Comparison of ENCODE assay signal across 21 cellular contexts in the genomic region with DNA sequence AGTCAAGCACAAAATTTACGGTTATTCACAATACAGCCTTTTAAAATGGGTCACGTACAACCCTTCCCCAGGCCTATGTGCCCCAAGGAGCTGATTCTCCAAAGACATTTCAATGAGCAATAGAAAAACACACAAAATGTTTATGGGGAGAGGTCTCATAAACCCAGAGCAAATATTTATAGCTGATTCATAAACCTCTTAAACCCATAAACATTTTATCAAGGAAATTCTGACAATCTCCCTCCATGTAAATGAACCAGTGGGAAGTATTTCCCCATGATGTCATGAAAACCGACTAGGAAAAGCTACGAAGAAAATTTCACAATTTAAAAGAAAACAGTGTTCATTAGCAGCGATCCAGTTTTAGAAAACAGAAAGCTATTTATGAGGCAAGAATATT.
"Had no signal": no experiment of that assay in that cellular context is flagged by ENCODE, and none has a peak within 500 bp of the region (broad histone marks: within the 10 kb centered on the region; RNA-seq: fewer than 3 reads in every experiment).

No MANE protein-coding gene starts in this region.

- H2AFZ ChIP-seq: parathyroid adenoma had no signal

- H3K27me3 ChIP-seq: adrenal gland, breast epithelium, heart right ventricle, right lobe of liver, stomach, transverse colon had no signal

- H3K4me3 ChIP-seq: adrenal gland, breast epithelium, heart right ventricle, right lobe of liver, stomach, transverse colon had no signal

- H3K9ac ChIP-seq: parathyroid adenoma had no signal

- H3K4me1 ChIP-seq: adrenal gland, breast epithelium, right lobe of liver, stomach, transverse colon had no signal

- ATAC-seq: activated CD8-positive, alpha-beta T cell treated with anti-CD3 and anti-CD28 coated beads for 36 hours; right lobe of liver; stimulated activated memory B cell treated with anti-CD40 and anti-IgM and Interleukin-4, amounts not matched to agents 10 μg/mL and 1 μg/mL and 100 μg/mL, for 72 hours; T-cell had no signal

- DNase-seq: activated CD4-positive, alpha-beta T cell treated with anti-CD3 and anti-CD28 coated beads, Interleukin-2, amount 10 ng/mL, durations not matched to agents 7 days and 5 days; activated CD4-positive, CD25-positive, alpha-beta regulatory T cell treated with anti-CD3 and anti-CD28 coated beads, Interleukin-2, amount 50 U/mL, for 72 hours; activated CD8-positive, alpha-beta T cell treated with anti-CD3 and anti-CD28 coated beads for 36 hours; activated naive CD4-positive, alpha-beta T cell; activated T-cell treated with anti-CD3 and anti-CD28 coated beads, Interleukin-2, amount 50 U/mL, for 1 hour; adrenal gland; heart right ventricle; left ventricle myocardium superior; mammary epithelial cell; midbrain; right lobe of liver; small intestine; stimulated activated CD4-positive, alpha-beta T cell treated with anti-CD3 and anti-CD28 coated beads, Interleukin-15, amount 100 ng/mL, for 24 hours; stomach; T-cell; transverse colon; WERI-Rb-1 had no signal

- H3K36me3 ChIP-seq: right lobe of liver, transverse colon, WERI-Rb-1 had no signal

- H3K27ac ChIP-seq: adrenal gland, epithelial cell of prostate, parathyroid adenoma, right lobe of liver, stomach, transverse colon, WERI-Rb-1 had no signal

- H3K9me3 ChIP-seq: adrenal gland, breast epithelium, right lobe of liver, transverse colon had no signal
